8 cellular contexts compared by ENCODE assay signal in genomic region chr3:126654571-126655393, GRCh38. TPM values are rescaled to one million over a fixed set of nuclear protein-coding genes. Genes with fewer than 3 reads are reported as not detected.
A peak's percentile ranks its signal among the peaks of the same experiment; 100 is the strongest.
DNase-seq lines count a peak whose midpoint lies in the region; ATAC-seq and TF ChIP-seq lines count a peak whose summit lies in the region.

TXNRD3 (minus strand) TSS chr3:126655124.

- peak within 1 kb of the TSS; percentile 90 to 92 for H3K27ac ChIP-seq in lung (ENCODE audit: low read depth in 1 of 2, low read length in 1 of 2)

- H3K9me3 ChIP-seq in lung (ENCODE audit: control insufficient read depth in 2 of 2, insufficient read depth in 1 of 2, low read length in 1 of 2): peaks cover 0 to 1% of the 10 kb centered on the region in 2 donors

- no peaks in the 10 kb centered on the region for H3K4me1 ChIP-seq in lung (ENCODE audit: control insufficient read depth in 2 of 2, insufficient read depth in 2 of 2, low read length in 2 of 2)

- peak within 1 kb of the TSS; percentile 76 for H3K4me3 ChIP-seq in lung

- WGBS in lung, 2 donors: 0 to 1% methylated on average over 55 to 102 of the region's 102 CpGs

- no peaks in the 10 kb centered on the region for H3K36me3 ChIP-seq in lung (ENCODE audit: control insufficient read depth in 2 of 2, insufficient read depth in 2 of 2, low read length in 2 of 2)

- peak; percentile 95 for ATAC-seq in lung (ENCODE audit: insufficient read depth, low FRiP score)
- ATAC-seq in HG03280 (IDR thresholded peaks at IDR 0.05; ENCODE audit: unreplicated experiment): no peak
- no peak for ATAC-seq in GM19023 (IDR thresholded peaks at IDR 0.05; ENCODE audit: unreplicated experiment)

- TF ChIP-seq CTCF in lung (IDR thresholded peaks at IDR 0.05; ENCODE audit: control extremely low read depth, extremely low read depth): no peak

- no peaks in the 10 kb centered on the region for H3K27me3 ChIP-seq in lung (ENCODE audit: control insufficient read depth, insufficient read depth)

- DNase-seq in GM19238 (ENCODE audit: insufficient read length, low spot score) (peak; percentile 16), NCI-H2227 treated with DMSO at 0.1 percent for 48 hours (lab: John Stamatoyannopoulos, UW) (peak; percentile 47), lung (ENCODE audit: low spot score) (peak; percentile 89)
- peak; percentile 39 to 64 for DNase-seq in activated CD8-positive, alpha-beta memory T cell treated with anti-CD3 and anti-CD28 coated beads for 1 hour (ENCODE audit: extremely low read depth in 1 of 2, low read depth in 1 of 2)
- DNase-seq in effector CD4-positive, alpha-beta T cell: peak; percentile 37
- peak; percentile 79 to 86 for DNase-seq in stimulated activated CD4-positive, alpha-beta T cell treated with anti-CD3 and anti-CD28 coated beads, Interleukin-4, amount 100 ng/mL, for 4 hours

RNA-seq across cellular contexts. Expression of gene TXNRD3, which starts in this region (rescaled TPM):
- 10 to 100 TPM; 11.7 to 17.0 TPM for total RNA-seq in lung
- 1 to 10 TPM; 6.3 to 9.1 TPM for polyA plus RNA-seq in lung

Comparison
In these comparisons a context has a peak if more than half of its experiments do, and no peak if none do; other contexts are left out.
1. DNase-seq: peak in every context shown above with its lines; median percentile 89 in lung; 82 in stimulated activated CD4-positive, alpha-beta T cell treated with anti-CD3 and anti-CD28 coated beads, Interleukin-4, amount 100 ng/mL, for 4 hours; 52 in activated CD8-positive, alpha-beta memory T cell treated with anti-CD3 and anti-CD28 coated beads for 1 hour; 47 in NCI-H2227 treated with DMSO at 0.1 percent for 48 hours; 37 in effector CD4-positive, alpha-beta T cell; 16 in GM19238.